22 cellular contexts compared by ENCODE assay signal in genomic region chr15:44659041-44659440, GRCh38. TPM values are rescaled to one million over a fixed set of nuclear protein-coding genes. Genes with fewer than 3 reads are reported as not detected.
"Had no signal": no experiment of that assay in that cellular context is flagged by ENCODE, and none has a peak within 500 bp of the region (broad histone marks: within the 10 kb centered on the region; RNA-seq: fewer than 3 reads in every experiment).

No MANE protein-coding gene starts in this region.

- ATAC-seq: activated CD8-positive, alpha-beta T cell treated with anti-CD3 and anti-CD28 coated beads, Interleukin-2, amount 10 ng/mL, durations not matched to agents 7 days and 5 days; body of pancreas; heart right ventricle; left colon; mucosa of descending colon; stimulated activated naive CD8-positive, alpha-beta T cell treated with anti-CD3 and anti-CD28 coated beads, Interleukin-15, amount 100 ng/mL, for 72 hours had no signal

- H3K27me3 ChIP-seq: body of pancreas, heart right ventricle, ovary, tibial artery had no signal

- H3K9me3 Mint-ChIP-seq: activated CD4-positive, alpha-beta T cell treated with anti-CD3 and anti-CD28 coated beads, Interleukin-2, amount 10 ng/mL, durations not matched to agents 24 days and 14 days; activated naive CD4-positive, alpha-beta T cell treated with anti-CD3 and anti-CD28 coated beads, Interleukin-2, amount 10 ng/mL, durations not matched to agents 7 days and 5 days; stimulated activated naive CD8-positive, alpha-beta T cell treated with anti-CD3 and anti-CD28 coated beads, Interleukin-15, amount 100 ng/mL, for 72 hours had no signal

- H3K4me3 ChIP-seq: body of pancreas, heart right ventricle, mucosa of descending colon, ovary, prostate gland, tibial artery had no signal

- H3K27ac Mint-ChIP-seq: activated CD4-positive, alpha-beta T cell treated with anti-CD3 and anti-CD28 coated beads, Interleukin-2, amount 10 ng/mL, durations not matched to agents 24 days and 14 days; activated CD8-positive, alpha-beta T cell treated with anti-CD3 and anti-CD28 coated beads, Interleukin-2, amount 10 ng/mL, durations not matched to agents 7 days and 5 days; activated naive CD4-positive, alpha-beta T cell treated with anti-CD3 and anti-CD28 coated beads, Interleukin-2, amount 10 ng/mL, durations not matched to agents 7 days and 5 days; stimulated activated naive CD8-positive, alpha-beta T cell treated with anti-CD3 and anti-CD28 coated beads, Interleukin-15, amount 100 ng/mL, for 72 hours had no signal

- DNase-seq: activated CD8-positive, alpha-beta T cell treated with anti-CD3 and anti-CD28 coated beads, Interleukin-2, amount 10 ng/mL, durations not matched to agents 7 days and 5 days; activated effector memory CD4-positive, alpha-beta T cell treated with anti-CD3 and anti-CD28 coated beads, Interleukin-2, amount 50 U/mL, for 16 hours; activated naive CD4-positive, alpha-beta T cell treated with anti-CD3 and anti-CD28 coated beads, Interleukin-2, amount 10 ng/mL, durations not matched to agents 7 days and 5 days; activated T-cell treated with anti-CD3 and anti-CD28 coated beads, Interleukin-2, amount 50 U/mL, for 1 hour; anterior cingulate cortex; body of pancreas; dermis blood vessel endothelial cell; effector memory CD4-positive, alpha-beta T cell; heart right ventricle; left colon; mesendoderm; mucosa of descending colon; ovary; SK-N-SH; stimulated activated CD4-positive, alpha-beta T cell treated with anti-CD3 and anti-CD28 coated beads, Interleukin-2, amount 100 ng/mL, for 48 hours; stimulated activated CD8-positive, alpha-beta memory T cell treated with anti-CD3 and anti-CD28 coated beads, Interleukin-4, amount 100 ng/mL, for 48 hours; stimulated activated naive CD8-positive, alpha-beta T cell treated with anti-CD3 and anti-CD28 coated beads, Interleukin-15, amount 100 ng/mL, for 72 hours; tibial artery had no signal

- H3K27me3 Mint-ChIP-seq: activated CD4-positive, alpha-beta T cell treated with anti-CD3 and anti-CD28 coated beads, Interleukin-2, amount 10 ng/mL, durations not matched to agents 24 days and 14 days; activated naive CD4-positive, alpha-beta T cell treated with anti-CD3 and anti-CD28 coated beads, Interleukin-2, amount 10 ng/mL, durations not matched to agents 7 days and 5 days; stimulated activated naive CD8-positive, alpha-beta T cell treated with anti-CD3 and anti-CD28 coated beads, Interleukin-15, amount 100 ng/mL, for 72 hours had no signal

- H3K4me3 Mint-ChIP-seq: activated CD4-positive, alpha-beta T cell treated with anti-CD3 and anti-CD28 coated beads, Interleukin-2, amount 10 ng/mL, durations not matched to agents 24 days and 14 days; activated CD8-positive, alpha-beta T cell treated with anti-CD3 and anti-CD28 coated beads, Interleukin-2, amount 10 ng/mL, durations not matched to agents 7 days and 5 days; activated naive CD4-positive, alpha-beta T cell treated with anti-CD3 and anti-CD28 coated beads, Interleukin-2, amount 10 ng/mL, durations not matched to agents 7 days and 5 days; stimulated activated naive CD8-positive, alpha-beta T cell treated with anti-CD3 and anti-CD28 coated beads, Interleukin-15, amount 100 ng/mL, for 72 hours had no signal

- FAIRE-seq: endothelial cell of umbilical vein, keratinocyte had no signal

- H3K27ac ChIP-seq: body of pancreas, heart right ventricle, ovary, prostate gland, tibial artery had no signal

RNA-seq across cellular contexts. Expression of gene PATL2, which starts 52.1 kb away (rescaled TPM):
- total RNA-seq: endothelial cell of umbilical vein had no signal
